Comparison of ENCODE assay signal across 37 cellular contexts in the genomic region with DNA sequence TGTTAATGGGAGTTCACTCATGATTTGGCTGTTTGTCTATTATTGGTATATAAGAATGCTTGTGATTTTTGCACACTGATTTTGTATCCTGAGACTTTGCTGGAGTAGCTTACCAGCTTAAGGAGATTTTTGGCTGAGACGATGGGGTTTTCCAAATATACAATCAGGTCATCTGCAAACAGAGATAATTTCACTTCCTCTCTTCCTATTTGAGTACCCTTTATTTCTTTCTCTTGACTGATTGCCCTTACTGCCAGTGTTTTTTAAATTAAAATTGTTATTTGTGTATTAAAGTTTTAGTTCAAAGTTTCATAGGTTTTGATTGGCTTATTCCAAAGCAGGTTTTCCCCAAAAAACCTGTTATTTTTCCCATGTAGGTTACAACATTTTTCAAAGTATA.
"Had no signal": no experiment of that assay in that cellular context is flagged by ENCODE, and none has a peak within 500 bp of the region (broad histone marks: within the 10 kb centered on the region; RNA-seq: fewer than 3 reads in every experiment).

No MANE protein-coding gene starts in this region.

- H3K36me3 Mint-ChIP-seq: activated CD4-positive, alpha-beta memory T cell treated with anti-CD3 and anti-CD28 coated beads for 36 hours; activated naive CD8-positive, alpha-beta T cell treated with anti-CD3 and anti-CD28 coated beads for 36 hours had no signal

- H3K27me3 ChIP-seq: adrenal gland, body of pancreas, brain microvascular endothelial cell, breast epithelium had no signal

- H3K4me1 Mint-ChIP-seq: activated B cell treated with CpG ODN at 0.5 μM for 24 hours; activated CD4-positive, alpha-beta T cell treated with anti-CD3 and anti-CD28 coated beads, Interleukin-2, amount 10 ng/mL, durations not matched to agents 24 days and 14 days; activated naive CD8-positive, alpha-beta T cell treated with anti-CD3 and anti-CD28 coated beads for 36 hours; activated T-helper 17 cell treated with anti-CD3 and anti-CD28 coated beads, Interleukin-2, amount 50 U/mL, for 72 hours had no signal

- H3K27ac ChIP-seq: adrenal gland, body of pancreas, brain microvascular endothelial cell, breast epithelium, VCaP had no signal

- H3K4me1 ChIP-seq: adrenal gland, body of pancreas, breast epithelium had no signal

- H3K4me3 ChIP-seq: adrenal gland, body of pancreas, breast epithelium had no signal

- H3K9me3 Mint-ChIP-seq: activated B cell treated with CpG ODN at 0.5 μM for 24 hours; activated CD4-positive, alpha-beta memory T cell treated with anti-CD3 and anti-CD28 coated beads for 36 hours; activated CD8-positive, alpha-beta T cell treated with anti-CD3 and anti-CD28 coated beads for 36 hours; activated T-cell treated with anti-CD3 and anti-CD28 coated beads, Interleukin-2, amount 50 U/mL, for 4 hours; activated T-helper 1 cell treated with anti-CD3 and anti-CD28 coated beads, Interleukin-12 subunit alpha, Interleukin-12 subunit beta, Interleukin-2, Interleukin-4 antibody, amounts not matched to agents 30 ng/mL and 10 ng/mL and 1 ng/mL, durations not matched to agents 14 hours and 24 hours and 36 hours; T-helper 2 cell treated with Interferon-gamma antibody and Interleukin-4, amounts not matched to agents 5 μg/mL and 100 μg/mL, for 36 hours had no signal

- H3K4me3 Mint-ChIP-seq: activated B cell treated with CpG ODN at 0.5 μM for 24 hours; activated CD4-positive, alpha-beta memory T cell treated with anti-CD3 and anti-CD28 coated beads for 36 hours; activated CD4-positive, alpha-beta T cell treated with anti-CD3 and anti-CD28 coated beads, Interleukin-2, amount 10 ng/mL, durations not matched to agents 24 days and 14 days; activated CD8-positive, alpha-beta T cell treated with anti-CD3 and anti-CD28 coated beads for 36 hours; activated naive CD4-positive, alpha-beta T cell treated with anti-CD3 and anti-CD28 coated beads for 36 hours; activated naive CD8-positive, alpha-beta T cell treated with anti-CD3 and anti-CD28 coated beads for 36 hours; activated T-cell treated with anti-CD3 and anti-CD28 coated beads, Interleukin-2, amount 50 U/mL, for 4 hours; activated T-cell treated with anti-CD3 and anti-CD28 coated beads, Interleukin-2, amount 50 U/mL, for 72 hours; activated T-helper 1 cell treated with anti-CD3 and anti-CD28 coated beads, Interleukin-12 subunit alpha, Interleukin-12 subunit beta, Interleukin-2, Interleukin-4 antibody, amounts not matched to agents 30 ng/mL and 10 ng/mL and 1 ng/mL, durations not matched to agents 14 hours and 24 hours and 36 hours; activated T-helper 17 cell treated with anti-CD3 and anti-CD28 coated beads, Interleukin-2, amount 50 U/mL, for 72 hours; T-helper 1 cell treated with Interleukin-12 subunit alpha and Interleukin-12 subunit beta and Interleukin-4 antibody, amounts not matched to agents 30 μg/mL and 1 μg/mL, for 36 hours; T-helper 2 cell treated with Interferon-gamma antibody and Interleukin-4, amounts not matched to agents 5 μg/mL and 100 μg/mL, for 36 hours had no signal

- FAIRE-seq: astrocyte, TTC549 had no signal

- DNase-seq: activated B cell treated with CpG ODN at 0.5 μM for 24 hours; activated CD4-positive, alpha-beta memory T cell treated with anti-CD3 and anti-CD28 coated beads for 36 hours; activated CD4-positive, alpha-beta T cell treated with anti-CD3 and anti-CD28 coated beads for 4 hours; activated CD4-positive, alpha-beta T cell treated with anti-CD3 and anti-CD28 coated beads, Interleukin-2, amount 10 ng/mL, durations not matched to agents 24 days and 14 days; activated CD4-positive, alpha-beta T cell treated with anti-CD3 and anti-CD28 coated beads, Interleukin-2, amount 50 U/mL, for 1 hour; activated CD4-positive, alpha-beta T cell treated with anti-CD3 and anti-CD28 coated beads, Interleukin-2, amount 50 U/mL, for 4 hours; activated CD4-positive, CD25-positive, alpha-beta regulatory T cell treated with anti-CD3 and anti-CD28 coated beads, Interleukin-2, amount 50 U/mL, for 72 hours; activated CD8-positive, alpha-beta memory T cell treated with anti-CD3 and anti-CD28 coated beads, Interleukin-2, amount 50 U/mL, for 4 hours; activated CD8-positive, alpha-beta T cell treated with anti-CD3 and anti-CD28 coated beads for 36 hours; activated effector memory CD4-positive, alpha-beta T cell treated with anti-CD3 and anti-CD28 coated beads, Interleukin-2, amount 50 U/mL, for 16 hours; activated gamma-delta T cell treated with Interleukin-2 at 50 U/mL for 16 hours; activated naive CD4-positive, alpha-beta T cell; activated naive CD4-positive, alpha-beta T cell treated with anti-CD3 and anti-CD28 coated beads for 36 hours; activated naive CD4-positive, alpha-beta T cell treated with anti-CD3 and anti-CD28 coated beads, Interleukin-2, amount 50 U/mL, for 16 hours; activated naive CD8-positive, alpha-beta T cell treated with anti-CD3 and anti-CD28 coated beads for 36 hours; activated T-cell treated with anti-CD3 and anti-CD28 coated beads for 4 hours; activated T-cell treated with anti-CD3 and anti-CD28 coated beads, Interleukin-2, amount 50 U/mL, for 1 hour; activated T-cell treated with anti-CD3 and anti-CD28 coated beads, Interleukin-2, amount 50 U/mL, for 4 hours; activated T-cell treated with anti-CD3 and anti-CD28 coated beads, Interleukin-2, amount 50 U/mL, for 72 hours; adrenal gland; amniotic stem cell; aorta; body of pancreas; brain microvascular endothelial cell; central memory CD4-positive, alpha-beta T cell; T-helper 1 cell; T-helper 2 cell; T-helper 9 cell had no signal

- H3K36me3 ChIP-seq: adrenal gland, brain microvascular endothelial cell, breast epithelium had no signal

- H3K27ac Mint-ChIP-seq: activated B cell treated with CpG ODN at 0.5 μM for 24 hours; activated CD4-positive, alpha-beta memory T cell treated with anti-CD3 and anti-CD28 coated beads for 36 hours; activated CD4-positive, alpha-beta T cell treated with anti-CD3 and anti-CD28 coated beads, Interleukin-2, amount 10 ng/mL, durations not matched to agents 24 days and 14 days; activated CD8-positive, alpha-beta T cell treated with anti-CD3 and anti-CD28 coated beads for 36 hours; activated naive CD4-positive, alpha-beta T cell treated with anti-CD3 and anti-CD28 coated beads for 36 hours; activated naive CD4-positive, alpha-beta T cell treated with anti-CD3 and anti-CD28 coated beads, Interleukin-2, amount 50 U/mL, for 72 hours; activated naive CD8-positive, alpha-beta T cell treated with anti-CD3 and anti-CD28 coated beads for 36 hours; activated T-cell treated with anti-CD3 and anti-CD28 coated beads, Interleukin-2, amount 50 U/mL, for 72 hours; activated T-helper 1 cell treated with anti-CD3 and anti-CD28 coated beads, Interleukin-12 subunit alpha, Interleukin-12 subunit beta, Interleukin-2, Interleukin-4 antibody, amounts not matched to agents 30 ng/mL and 10 ng/mL and 1 ng/mL, durations not matched to agents 14 hours and 24 hours and 36 hours; activated T-helper 17 cell treated with anti-CD3 and anti-CD28 coated beads, Interleukin-2, amount 50 U/mL, for 72 hours; T-helper 1 cell treated with Interleukin-12 subunit alpha and Interleukin-12 subunit beta and Interleukin-4 antibody, amounts not matched to agents 30 μg/mL and 1 μg/mL, for 36 hours; T-helper 2 cell treated with Interferon-gamma antibody and Interleukin-4, amounts not matched to agents 5 μg/mL and 100 μg/mL, for 36 hours had no signal

- H3K9me3 ChIP-seq: adrenal gland, body of pancreas, breast epithelium had no signal

- H3K27me3 Mint-ChIP-seq: activated B cell treated with CpG ODN at 0.5 μM for 24 hours; activated CD4-positive, alpha-beta memory T cell treated with anti-CD3 and anti-CD28 coated beads for 36 hours; activated T-helper 17 cell treated with anti-CD3 and anti-CD28 coated beads, Interleukin-2, amount 50 U/mL, for 72 hours had no signal
